ENCODE assay signal across 1 cellular context in genomic region chr10:70066190-70066589, GRCh38.
A peak's percentile ranks its signal among the peaks of the same experiment; 100 is the strongest.
TF ChIP-seq lines count a peak whose summit lies in the region.

No MANE protein-coding gene starts in this region.

TF ChIP-seq in K562, 482 proteins besides CTCF, POLR2A, EP300 and RAD21 (continued from another document):
- TF ChIP-seq ZBTB11 (CRISPR knock-in tag; IDR thresholded peaks at IDR 0.05) (no peak), GTF2B (IDR thresholded peaks at IDR 0.05; ENCODE audit: extremely low read depth, insufficient read length) (no peak), ZNF740 (CRISPR knock-in tag; IDR thresholded peaks at IDR 0.05) (no peak), ZNF740 (tag; IDR thresholded peaks at IDR 0.05) (no peak), EP400 (IDR thresholded peaks at IDR 0.05) (no peak), TRIM24 (IDR thresholded peaks at IDR 0.05) (peak; percentile 28 to 54; a peak in 2 of 4 replicates), RBBP5 (IDR thresholded peaks at IDR 0.05; ENCODE audit: borderline replicate concordance, insufficient read depth, low read length, poor library complexity, severe bottlenecking) (no peak), TEAD4 (IDR thresholded peaks at IDR 0.05; ENCODE audit: low read length) (no peak), TEAD4 (CRISPR knock-in tag; IDR thresholded peaks at IDR 0.05; ENCODE audit: borderline replicate concordance) (no peak), NR2C2 (CRISPR knock-in tag; IDR thresholded peaks at IDR 0.05) (no peak), NR2C2 (tag; IDR thresholded peaks at IDR 0.05) (peak; percentile 19; the same call in 1 of the 2 replicates), ZBTB5 (IDR thresholded peaks at IDR 0.05) (no peak)
